In the genomic region with DNA sequence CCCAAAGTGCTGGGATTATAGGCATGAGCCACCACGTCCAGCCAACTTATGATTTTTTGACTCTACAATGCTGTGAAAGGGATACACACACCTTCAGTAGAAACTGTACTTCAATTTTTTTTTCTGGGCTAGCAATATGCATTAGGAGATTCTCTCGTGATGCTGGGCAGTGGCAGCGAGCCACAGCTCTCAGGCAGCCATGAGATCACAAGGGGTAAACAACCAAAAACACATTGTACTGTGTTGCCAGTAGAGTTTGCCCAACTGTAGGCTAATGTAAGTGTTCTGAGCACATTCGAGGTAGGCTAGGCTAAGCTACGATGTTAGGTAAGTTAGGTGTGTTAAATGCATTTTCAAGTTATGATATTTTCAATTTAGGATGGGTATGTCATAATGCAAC, we compare ENCODE assay signal across 25 cellular contexts.
"Had no signal": no experiment of that assay in that cellular context is flagged by ENCODE, and none has a peak within 500 bp of the region (broad histone marks: within the 10 kb centered on the region; RNA-seq: fewer than 3 reads in every experiment).

No MANE protein-coding gene starts in this region.

- H3K9me3 Mint-ChIP-seq: activated CD4-positive, alpha-beta memory T cell treated with anti-CD3 and anti-CD28 coated beads for 36 hours; activated CD4-positive, alpha-beta T cell treated with anti-CD3 and anti-CD28 coated beads, Interleukin-2, amount 10 ng/mL, durations not matched to agents 7 days and 5 days; activated naive CD4-positive, alpha-beta T cell treated with anti-CD3 and anti-CD28 coated beads for 36 hours; activated T-cell treated with anti-CD3 and anti-CD28 coated beads, Interleukin-2, amount 50 U/mL, for 4 hours; activated T-helper 17 cell treated with anti-CD3 and anti-CD28 coated beads, Interleukin-2, amount 50 U/mL, for 72 hours had no signal

- H3K36me3 ChIP-seq: brain microvascular endothelial cell, cardiac muscle cell had no signal

- ATAC-seq: activated T-cell treated with anti-CD3 and anti-CD28 coated beads, Interleukin-2, amount 50 U/mL, for 4 hours; activated T-helper 17 cell treated with anti-CD3 and anti-CD28 coated beads, Interleukin-2, amount 50 U/mL, for 72 hours; Right ventricle myocardium inferior; T-helper 17 cell had no signal

- H3K4me3 Mint-ChIP-seq: activated CD4-positive, alpha-beta memory T cell treated with anti-CD3 and anti-CD28 coated beads for 36 hours; activated CD4-positive, alpha-beta T cell treated with anti-CD3 and anti-CD28 coated beads, Interleukin-2, amount 10 ng/mL, durations not matched to agents 7 days and 5 days; activated naive CD4-positive, alpha-beta T cell treated with anti-CD3 and anti-CD28 coated beads for 36 hours; activated naive CD8-positive, alpha-beta T cell; activated T-cell treated with anti-CD3 and anti-CD28 coated beads, Interleukin-2, amount 50 U/mL, for 4 hours; activated T-helper 17 cell treated with anti-CD3 and anti-CD28 coated beads, Interleukin-2, amount 50 U/mL, for 72 hours; T-helper 17 cell had no signal

- H3K36me3 Mint-ChIP-seq: activated CD4-positive, alpha-beta memory T cell treated with anti-CD3 and anti-CD28 coated beads for 36 hours; activated naive CD8-positive, alpha-beta T cell had no signal

- H3K27me3 ChIP-seq: brain microvascular endothelial cell, cardiac muscle cell had no signal

- H3K27ac Mint-ChIP-seq: activated CD4-positive, alpha-beta memory T cell treated with anti-CD3 and anti-CD28 coated beads for 36 hours; activated CD4-positive, alpha-beta T cell treated with anti-CD3 and anti-CD28 coated beads, Interleukin-2, amount 10 ng/mL, durations not matched to agents 7 days and 5 days; activated naive CD4-positive, alpha-beta T cell treated with anti-CD3 and anti-CD28 coated beads for 36 hours; activated naive CD8-positive, alpha-beta T cell; activated T-helper 17 cell treated with anti-CD3 and anti-CD28 coated beads, Interleukin-2, amount 50 U/mL, for 72 hours; T-helper 17 cell had no signal

- H3K4me1 Mint-ChIP-seq: activated T-helper 17 cell treated with anti-CD3 and anti-CD28 coated beads, Interleukin-2, amount 50 U/mL, for 72 hours; T-helper 17 cell had no signal

- DNase-seq: activated CD4-positive, alpha-beta memory T cell treated with anti-CD3 and anti-CD28 coated beads for 36 hours; activated CD4-positive, alpha-beta T cell treated with anti-CD3 and anti-CD28 coated beads, Interleukin-2, amount 10 ng/mL, durations not matched to agents 7 days and 5 days; activated CD4-positive, CD25-positive, alpha-beta regulatory T cell; activated CD8-positive, alpha-beta memory T cell treated with anti-CD3 and anti-CD28 coated beads for 24 hours; activated gamma-delta T cell; activated naive CD4-positive, alpha-beta T cell treated with anti-CD3 and anti-CD28 coated beads for 36 hours; activated T-cell treated with anti-CD3 and anti-CD28 coated beads, Interleukin-2, amount 50 U/mL, for 4 hours; amygdala; brain microvascular endothelial cell; MM.1S; NCI-H1105 treated with DMSO at 0.1 percent for 48 hours; NCI-H146; NCI-H187 treated with DMSO at 0.1 percent for 48 hours; NCI-H2081 treated with DMSO at 0.1 percent for 48 hours; NCI-H446; NCI-H524 treated with DMSO at 0.1 percent for 48 hours; NCI-H748 treated with DMSO at 0.1 percent for 48 hours; RPMI8226; T-helper 17 cell; T-helper 9 cell had no signal

- H3K27me3 Mint-ChIP-seq: activated CD4-positive, alpha-beta memory T cell treated with anti-CD3 and anti-CD28 coated beads for 36 hours; activated naive CD8-positive, alpha-beta T cell; activated T-helper 17 cell treated with anti-CD3 and anti-CD28 coated beads, Interleukin-2, amount 50 U/mL, for 72 hours; T-helper 17 cell had no signal

- H3K4me3 ChIP-seq: cardiac muscle cell had no signal

- H3K9ac ChIP-seq: KMS-11 had no signal

- H3K27ac ChIP-seq: brain microvascular endothelial cell, cardiac muscle cell, KMS-11 had no signal

- H3K4me2 ChIP-seq: KMS-11 had no signal
